18 cellular contexts compared by ENCODE assay signal in the genomic region with DNA sequence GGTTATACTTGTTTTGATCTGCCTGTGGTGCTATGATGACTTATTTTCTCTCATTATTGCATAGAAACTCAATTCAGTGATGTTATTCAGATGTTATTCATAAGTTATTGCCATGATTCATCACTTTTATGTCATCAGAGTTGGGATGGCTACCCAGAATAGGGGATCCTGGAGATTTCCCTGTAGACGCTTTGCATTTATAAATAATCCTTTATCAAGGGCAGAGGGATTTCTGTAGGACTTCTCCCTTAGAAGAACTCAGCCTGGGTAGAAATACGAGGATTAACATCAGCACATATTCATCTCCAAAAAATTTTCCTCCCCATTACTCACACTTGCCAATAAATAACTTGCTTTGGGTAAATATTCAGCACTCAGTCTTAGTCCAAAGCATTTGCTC. TPM values are rescaled to one million over a fixed set of nuclear protein-coding genes. Genes with fewer than 3 reads are reported as not detected.
A peak's percentile ranks its signal among the peaks of the same experiment; 100 is the strongest.
DNase-seq lines count a peak whose midpoint lies in the region; ATAC-seq lines count a peak whose summit lies in the region.
"Had no signal": no experiment of that assay in that cellular context is flagged by ENCODE, and none has a peak within 500 bp of the region (broad histone marks: within the 10 kb centered on the region; RNA-seq: fewer than 3 reads in every experiment).

No MANE protein-coding gene starts in this region.

- H3K4me3 ChIP-seq in SJSA1 (no peak overlapping the region), skeletal muscle cell (ENCODE audit: low read depth, low read length) (no peak overlapping the region)
- H3K4me3 ChIP-seq: BLaER1, pancreas had no signal

- no peaks in the 10 kb centered on the region for H3K9me3 ChIP-seq in SJSA1 (replicated peaks)
- H3K9me3 ChIP-seq: BLaER1, pancreas had no signal

- no peaks in the 10 kb centered on the region for H3K27me3 ChIP-seq in SJSA1 (replicated peaks)
- H3K27me3 ChIP-seq: pancreas had no signal

- DNase-seq in EH (ENCODE audit: low read depth) (peak; percentile 87), SJSA1 (ENCODE audit: low read depth in 1 of 2, low spot score in 2 of 2) (peak in 1 of 2 experiments; percentile 31), fibroblast of gingiva (ENCODE audit: low read depth) (peak; percentile 50), skeletal muscle cell (ENCODE audit: low read depth) (peak; percentile 61), islet precursor cell (no peak), NCI-H2029 treated with DMSO at 0.1 percent for 48 hours (lab: John Stamatoyannopoulos, UW) (no peak)
- no peak for DNase-seq in stimulated activated CD4-positive, alpha-beta T cell treated with anti-CD3 and anti-CD28 coated beads, Interleukin-12 subunit alpha, Interleukin-12 subunit beta, amount 100 ng/mL, for 4 hours
- DNase-seq: activated CD8-positive, alpha-beta memory T cell treated with anti-CD3 and anti-CD28 coated beads, Interleukin-2, amount 10 ng/mL, durations not matched to agents 7 days and 5 days; activated naive CD4-positive, alpha-beta T cell treated with anti-CD3 and anti-CD28 coated beads, Interleukin-2, amount 10 ng/mL, durations not matched to agents 7 days and 5 days; cerebellar nuclear complex; DMS79 treated with DMSO at 0.1 percent for 48 hours; midbrain; pancreas; trophoblast cell had no signal

- H3K4me1 ChIP-seq in SJSA1 (replicated peaks), result peaks cover 47% of the 10 kb centered on the region

- H3K36me3 ChIP-seq in SJSA1, result no peaks in the 10 kb centered on the region
- H3K36me3 ChIP-seq: BLaER1, pancreas had no signal

- H3K27ac ChIP-seq in SJSA1, result peak overlapping the region; percentile 23; the same call in 1 of the 2 replicates
- H3K27ac ChIP-seq: BLaER1, pancreas had no signal

- no peak for ATAC-seq in GM21367 (IDR thresholded peaks at IDR 0.05; ENCODE audit: unreplicated experiment)
- ATAC-seq: activated CD8-positive, alpha-beta memory T cell treated with anti-CD3 and anti-CD28 coated beads, Interleukin-2, amount 10 ng/mL, durations not matched to agents 7 days and 5 days; pancreas; WTC11 had no signal

RNA-seq across cellular contexts. Expression of gene GPRC5A, which starts 4.9 kb away (rescaled TPM):
- total RNA-seq in SJSA1 (2014; rRNA removed; shearing (Covaris generic)), result 1.6 and 2.8 TPM in 2 replicates
- total RNA-seq: activated CD8-positive, alpha-beta memory T cell treated with anti-CD3 and anti-CD28 coated beads, Interleukin-2, amount 10 ng/mL, durations not matched to agents 7 days and 5 days had no signal

RNA-seq across cellular contexts. Expression of gene GPRC5D, which starts 55.7 kb away (rescaled TPM):
- total RNA-seq in SJSA1 (2014; rRNA removed; shearing (Covaris generic)), result not detected in 2 replicates
- total RNA-seq: activated CD8-positive, alpha-beta memory T cell treated with anti-CD3 and anti-CD28 coated beads, Interleukin-2, amount 10 ng/mL, durations not matched to agents 7 days and 5 days; H1 had no signal

Comparison
In these comparisons a context has a peak if more than half of its experiments do, and no peak if none do; other contexts are left out.
1. DNase-seq: peak in EH (single experiment), fibroblast of gingiva (single experiment) and skeletal muscle cell (single experiment); none in islet precursor cell (single experiment), stimulated activated CD4-positive, alpha-beta T cell treated with anti-CD3 and anti-CD28 coated beads, Interleukin-12 subunit alpha, Interleukin-12 subunit beta, amount 100 ng/mL, for 4 hours (single experiment) and NCI-H2029 treated with DMSO at 0.1 percent for 48 hours (single experiment).